23 cellular contexts compared by ENCODE assay signal in the genomic region with DNA sequence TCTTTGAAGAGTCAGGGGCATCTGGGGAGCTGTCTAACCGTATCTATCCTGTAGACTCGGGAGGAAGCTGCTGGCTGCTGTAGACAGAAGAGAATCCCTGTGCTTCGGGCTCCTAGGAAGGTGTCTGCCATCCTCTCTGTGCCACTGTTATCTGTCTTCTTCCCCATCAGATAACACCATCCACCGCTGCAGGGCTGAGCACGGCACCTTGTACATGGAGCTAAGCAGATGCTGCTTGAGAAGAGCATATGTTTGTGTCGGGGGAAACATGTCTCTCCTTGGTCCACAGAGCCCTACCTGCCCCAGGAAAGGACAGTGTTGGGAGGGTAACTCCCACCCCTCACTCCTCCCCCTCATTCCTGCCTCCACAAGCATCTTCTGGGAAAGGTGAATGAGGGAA.
"Had no signal": no experiment of that assay in that cellular context is flagged by ENCODE, and none has a peak within 500 bp of the region (broad histone marks: within the 10 kb centered on the region; RNA-seq: fewer than 3 reads in every experiment).

No MANE protein-coding gene starts in this region.

- DNase-seq: activated CD4-positive, alpha-beta T cell treated with anti-CD3 and anti-CD28 coated beads for 4 hours; activated CD8-positive, alpha-beta memory T cell treated with anti-CD3 and anti-CD28 coated beads, Interleukin-2, amount 50 U/mL, for 4 hours; activated CD8-positive, alpha-beta T cell treated with anti-CD3 and anti-CD28 coated beads, Interleukin-2, amount 10 ng/mL, durations not matched to agents 7 days and 5 days; activated gamma-delta T cell treated with Interleukin-2 at 50 U/mL for 16 hours; activated naive CD8-positive, alpha-beta T cell treated with anti-CD3 and anti-CD28 coated beads for 36 hours; activated T-cell treated with anti-CD3 and anti-CD28 coated beads, Interleukin-2, amount 50 U/mL, for 48 hours; anterior cingulate cortex; cerebellar nuclear complex; effector memory CD4-positive, alpha-beta T cell; foreskin keratinocyte; glutamatergic neuron; hypothalamus; left ventricle myocardium superior; mesenchymal stem cell; ovary; stimulated activated CD4-positive, alpha-beta T cell treated with anti-CD3 and anti-CD28 coated beads, Interleukin-1b, Interleukin-23, amount 100 ng/mL, for 48 hours; stimulated activated naive CD8-positive, alpha-beta T cell treated with anti-CD3 and anti-CD28 coated beads, Interleukin-15, amount 100 ng/mL, for 72 hours; testis; upper lobe of right lung had no signal

- H3K36me3 Mint-ChIP-seq: neural progenitor cell had no signal

- H3K27ac ChIP-seq: breast epithelium, foreskin keratinocyte, neural progenitor cell, ovary, testis, upper lobe of right lung had no signal

- H2AFZ ChIP-seq: neural progenitor cell had no signal

- H3K9me3 ChIP-seq: breast epithelium, ovary, testis, upper lobe of right lung had no signal

- H3K4me3 Mint-ChIP-seq: activated CD8-positive, alpha-beta T cell treated with anti-CD3 and anti-CD28 coated beads, Interleukin-2, amount 10 ng/mL, durations not matched to agents 7 days and 5 days; activated naive CD8-positive, alpha-beta T cell treated with anti-CD3 and anti-CD28 coated beads for 36 hours; dendritic cell treated with granulocyte-macrophage colony-stimulating factor and Interleukin-4, amounts not matched to agents 40 ng/mL and 50 ng/mL, for 4 days had no signal

- H3K9me3 Mint-ChIP-seq: activated naive CD8-positive, alpha-beta T cell treated with anti-CD3 and anti-CD28 coated beads for 36 hours; dendritic cell treated with granulocyte-macrophage colony-stimulating factor and Interleukin-4, amounts not matched to agents 40 ng/mL and 50 ng/mL, for 4 days; neural progenitor cell; stimulated activated naive CD8-positive, alpha-beta T cell treated with anti-CD3 and anti-CD28 coated beads, Interleukin-15, amount 100 ng/mL, for 72 hours; T-helper 1 cell treated with Interleukin-12 subunit alpha and Interleukin-12 subunit beta and Interleukin-4 antibody, amounts not matched to agents 30 μg/mL and 1 μg/mL, for 36 hours had no signal

- ATAC-seq: activated CD8-positive, alpha-beta T cell treated with anti-CD3 and anti-CD28 coated beads, Interleukin-2, amount 10 ng/mL, durations not matched to agents 7 days and 5 days; foreskin keratinocyte; left ventricle myocardium superior; stimulated activated naive CD8-positive, alpha-beta T cell treated with anti-CD3 and anti-CD28 coated beads, Interleukin-15, amount 100 ng/mL, for 72 hours; upper lobe of right lung had no signal

- H3K9ac ChIP-seq: neural progenitor cell had no signal

- H3K4me3 ChIP-seq: ovary, testis, upper lobe of right lung had no signal

- H3K36me3 ChIP-seq: breast epithelium, neural progenitor cell, ovary, upper lobe of right lung had no signal

- H3K27ac Mint-ChIP-seq: activated CD8-positive, alpha-beta T cell treated with anti-CD3 and anti-CD28 coated beads, Interleukin-2, amount 10 ng/mL, durations not matched to agents 7 days and 5 days; activated naive CD8-positive, alpha-beta T cell treated with anti-CD3 and anti-CD28 coated beads for 36 hours; dendritic cell treated with granulocyte-macrophage colony-stimulating factor and Interleukin-4, amounts not matched to agents 40 ng/mL and 50 ng/mL, for 4 days; neural progenitor cell had no signal

- H3K27me3 ChIP-seq: breast epithelium, ovary, testis, upper lobe of right lung had no signal
